ENCODE assay signal across 12 cellular contexts in genomic region chr10:119521443-119522204, GRCh38. TPM values are rescaled to one million over a fixed set of nuclear protein-coding genes. Genes with fewer than 3 reads are reported as not detected.
DNase-seq lines count a peak whose midpoint lies in the region; ATAC-seq and TF ChIP-seq lines count a peak whose summit lies in the region.
"Had no signal": no experiment of that assay in that cellular context is flagged by ENCODE, and none has a peak within 500 bp of the region (broad histone marks: within the 10 kb centered on the region; RNA-seq: fewer than 3 reads in every experiment).

No MANE protein-coding gene starts in this region.

- H3K27me3 ChIP-seq in BJ (ENCODE audit: control insufficient read depth, insufficient read depth, low read length) (no peaks in the 10 kb centered on the region), adipocyte (replicated peaks; ENCODE audit: control insufficient read depth, insufficient read depth, low read length) (no peaks in the 10 kb centered on the region)
- H3K27me3 ChIP-seq: colonic mucosa had no signal

- H3K4me3 Mint-ChIP-seq in natural killer cell treated with Interleukin-12 subunit alpha and Interleukin-12 subunit beta and Interleukin-15 and Interleukin-18, amount 100 ng/mL, for 72 hours: no peak overlapping the region

- CTCF ChIA-PET in BJ (lab: Yijun Ruan, JAX): interaction anchor here (0.6 to 1.2 kb wide), 3 partner anchors 9 to 76 kb away, joined by 3 read pairs; no protein-coding TSS in a partner anchor

- H3K4me3 ChIP-seq in BJ (ENCODE audit: low read depth, low read length) (no peak overlapping the region), HFF-Myc (replicated peaks; ENCODE audit: low read depth, low read length) (no peak overlapping the region), adipocyte (ENCODE audit: low read length) (no peak overlapping the region)
- H3K4me3 ChIP-seq: colonic mucosa had no signal

- H3K36me3 ChIP-seq in BJ (ENCODE audit: control insufficient read depth, insufficient read depth, low read length): peaks cover 8% of the 10 kb centered on the region
- H3K36me3 ChIP-seq in adipocyte (ENCODE audit: control insufficient read depth, insufficient read depth, low read length, severe bottlenecking): no peaks in the 10 kb centered on the region
- H3K36me3 ChIP-seq: colonic mucosa had no signal

- no peaks in the 10 kb centered on the region for H3K36me3 Mint-ChIP-seq in natural killer cell treated with Interleukin-12 subunit alpha and Interleukin-12 subunit beta and Interleukin-15 and Interleukin-18, amount 100 ng/mL, for 72 hours

- H3K27ac Mint-ChIP-seq in natural killer cell treated with Interleukin-12 subunit alpha and Interleukin-12 subunit beta and Interleukin-15 and Interleukin-18, amount 100 ng/mL, for 72 hours: no peak overlapping the region

- H3K4me1 ChIP-seq in adipocyte (ENCODE audit: control insufficient read depth, insufficient read depth, low read length): peaks cover 7% of the 10 kb centered on the region
- H3K4me1 ChIP-seq: colonic mucosa had no signal

- DNase-seq in BJ (ENCODE audit: low read depth) (peak; percentile 60), HFF-Myc (ENCODE audit: extremely low read depth, low read depth) (peak; percentile 67), adipocyte (ENCODE audit: low read depth) (peak; percentile 50), kidney glomerular epithelial cell (lab: John Stamatoyannopoulos, UW) (peak; percentile 42), NCI-H345 treated with DMSO at 0.1 percent for 48 hours (lab: John Stamatoyannopoulos, UW; ENCODE audit: unreplicated experiment) (no peak), caudate nucleus (lab: John Stamatoyannopoulos, UW) (no peak)
- DNase-seq in natural killer cell treated with Interleukin-12 subunit alpha and Interleukin-12 subunit beta and Interleukin-15 and Interleukin-18, amount 100 ng/mL, for 72 hours (ENCODE audit: low spot score): no peak
- no peak for DNase-seq in stimulated activated CD4-positive, alpha-beta T cell treated with anti-CD3 and anti-CD28 coated beads, Interleukin-2, amount 100 ng/mL, for 24 hours
- DNase-seq: activated CD4-positive, alpha-beta T cell treated with anti-CD3 and anti-CD28 coated beads, Interleukin-2, amount 50 U/mL, for 48 hours; colonic mucosa; DND-41; stimulated activated CD8-positive, alpha-beta memory T cell treated with anti-CD3 and anti-CD28 coated beads, Interleukin-4, amount 100 ng/mL, for 48 hours had no signal

- POLR2A ChIA-PET in BJ (lab: Charles Lee): interaction anchor here (0.5 kb wide), 1 partner anchor 21 kb away, joined by 3 read pairs; the partner anchor contains the start of gene RGS10

- no peaks in the 10 kb centered on the region for H3K9me3 ChIP-seq in adipocyte (ENCODE audit: control insufficient read depth, low read length)
- H3K9me3 ChIP-seq: colonic mucosa had no signal

- TF ChIP-seq CTCF in BJ (IDR thresholded peaks at IDR 0.05; ENCODE audit: insufficient read depth, low read depth, low read length) (no peak), HFF-Myc (IDR thresholded peaks at IDR 0.05; ENCODE audit: low read depth, low read length, missing control alignments) (no peak)

- H3K4me1 Mint-ChIP-seq in natural killer cell treated with Interleukin-12 subunit alpha and Interleukin-12 subunit beta and Interleukin-15 and Interleukin-18, amount 100 ng/mL, for 72 hours (ENCODE audit: low read depth in 2 of 2): peaks cover 18 to 26% of the 10 kb centered on the region in 2 donors

- H3K9ac ChIP-seq in adipocyte (ENCODE audit: low read length): no peak overlapping the region

- ATAC-seq in natural killer cell treated with Interleukin-12 subunit alpha and Interleukin-12 subunit beta and Interleukin-15 and Interleukin-18, amount 100 ng/mL, for 72 hours: no peak

- H3K27ac ChIP-seq in caudate nucleus (ENCODE audit: low read depth, low read length): no peak overlapping the region
- H3K27ac ChIP-seq: colonic mucosa had no signal

- H3K27me3 Mint-ChIP-seq in natural killer cell treated with Interleukin-12 subunit alpha and Interleukin-12 subunit beta and Interleukin-15 and Interleukin-18, amount 100 ng/mL, for 72 hours: no peaks in the 10 kb centered on the region

- H3K9me3 Mint-ChIP-seq in natural killer cell treated with Interleukin-12 subunit alpha and Interleukin-12 subunit beta and Interleukin-15 and Interleukin-18, amount 100 ng/mL, for 72 hours: no peaks in the 10 kb centered on the region

RNA-seq across cellular contexts. Expression of gene RGS10, which starts 20.9 kb away (rescaled TPM):
- 34.5 and 68.9 TPM in 2 replicates for polyA plus RNA-seq in BJ (2011; rRNA removed)
- 7.8 and 10.0 TPM in 2 replicates for polyA minus RNA-seq in BJ (2011; rRNA and poly(A)+ RNA removed)
- total RNA-seq in natural killer cell treated with Interleukin-12 subunit alpha and Interleukin-12 subunit beta and Interleukin-15 and Interleukin-18, amount 100 ng/mL, for 72 hours: 10 to 100 TPM; 23.0 to 26.1 TPM

Comparison
In these comparisons a context has a peak if more than half of its experiments do, and no peak if none do; other contexts are left out.
1. DNase-seq: peak in BJ (single experiment), HFF-Myc (single experiment), adipocyte (single experiment) and kidney glomerular epithelial cell (single experiment); none in NCI-H345 treated with DMSO at 0.1 percent for 48 hours (single experiment), natural killer cell treated with Interleukin-12 subunit alpha and Interleukin-12 subunit beta and Interleukin-15 and Interleukin-18, amount 100 ng/mL, for 72 hours (single experiment), stimulated activated CD4-positive, alpha-beta T cell treated with anti-CD3 and anti-CD28 coated beads, Interleukin-2, amount 100 ng/mL, for 24 hours (0 of 2) and caudate nucleus (0 of 61).